ENCODE assay signal across 1 cellular context in the genomic region with DNA sequence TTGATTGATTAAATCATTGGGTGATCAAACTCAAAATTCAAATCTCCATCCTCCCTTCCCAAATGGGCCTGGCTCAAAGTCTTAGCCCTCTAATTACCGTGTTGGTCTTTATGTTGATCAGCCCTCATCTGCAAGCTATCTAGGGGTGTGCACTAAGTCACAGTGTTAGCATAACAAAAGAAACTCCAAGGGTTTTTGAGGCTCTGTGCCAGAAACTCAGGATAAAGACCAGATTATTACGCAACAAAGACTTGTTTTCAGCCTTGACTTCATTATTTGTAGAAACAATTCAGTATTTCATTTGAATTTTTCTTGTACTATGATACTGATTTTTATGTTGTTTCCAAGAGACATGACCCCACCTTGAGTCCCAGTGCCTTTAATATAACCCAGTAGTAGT.
TF ChIP-seq lines count a peak whose summit lies in the region.

No MANE protein-coding gene starts in this region.

TF ChIP-seq in IMR-90, 13 proteins besides CTCF, POLR2A, EP300 and RAD21 (continued from another document):
- no peak for TF ChIP-seq USF2 (IDR thresholded peaks at IDR 0.05; ENCODE audit: low read depth, low read length)
